9 cellular contexts compared by ENCODE assay signal in genomic region chr12:124506832-124507153, GRCh38.
DNase-seq lines count a peak whose midpoint lies in the region; ATAC-seq, FAIRE-seq and TF ChIP-seq lines count a peak whose summit lies in the region.
"Had no signal": no experiment of that assay in that cellular context is flagged by ENCODE, and none has a peak within 500 bp of the region (broad histone marks: within the 10 kb centered on the region; RNA-seq: fewer than 3 reads in every experiment).

No MANE protein-coding gene starts in this region.

- intact Hi-C loops in right lobe of liver (cut with DNase I) (no loop called here), spleen (cut with DNase I; ENCODE audit: low total_unique reads) (no loop called here)

- H3K27me3 ChIP-seq in adipocyte (replicated peaks; ENCODE audit: control insufficient read depth, insufficient read depth, low read length) (no peaks in the 10 kb centered on the region), right lobe of liver (no peaks in the 10 kb centered on the region), spleen (replicated peaks in 1 of 7) (no peaks in the 10 kb centered on the region)

- H3K36me3 ChIP-seq in adipocyte (ENCODE audit: control insufficient read depth, insufficient read depth, low read length, severe bottlenecking) (no peaks in the 10 kb centered on the region), right lobe of liver (no peaks in the 10 kb centered on the region), spleen (peaks cover 0 to 8% (median 0%) of the 10 kb centered on the region in 6 donors)

- H3K27ac ChIP-seq in right lobe of liver (peak overlapping the region in 2 of 3 donors; percentile 37 to 51), spleen (peak overlapping the region in 7 of 8 donors; percentile 26 to 84 (median 74))

- no peak for TF ChIP-seq POLR2A in right lobe of liver (IDR thresholded peaks at IDR 0.05)
- TF ChIP-seq POLR2A in spleen (IDR thresholded peaks at IDR 0.05), result no peak

- H3K9me3 ChIP-seq in adipocyte (ENCODE audit: control insufficient read depth, low read length), result no peaks in the 10 kb centered on the region
- no peaks in the 10 kb centered on the region for H3K9me3 ChIP-seq in right lobe of liver
- no peaks in the 10 kb centered on the region for H3K9me3 ChIP-seq in spleen

- H3K4me3 ChIP-seq in GM12875 (ENCODE audit: low read depth, low read length) (peak overlapping the region; percentile 5), adipocyte (ENCODE audit: low read length) (no peak overlapping the region), right lobe of liver (no peak overlapping the region), spleen (peak overlapping the region in 2 of 8 donors; percentile 9 to 43)

- WGBS in right lobe of liver (ENCODE audit: insufficient coverage, low coverage, low lambda C conversion rate, missing lambda C conversion rate), result 43% methylated on average over 5 of the region's 8 CpGs
- 39 to 55% (median 39%) methylated on average over 7 to 8 of the region's 8 CpGs for WGBS in spleen, 5 donors

- DNase-seq in adipocyte (ENCODE audit: low read depth) (no peak), right lobe of liver (no peak), spleen (no peak), NCI-H526 (lab: John Stamatoyannopoulos, UW) (no peak), NCI-H2196 (lab: John Stamatoyannopoulos, UW; ENCODE audit: unreplicated experiment) (no peak), GM19239 (ENCODE audit: insufficient read length, low spot score) (no peak), glomerular visceral epithelial cell (ENCODE audit: extremely low spot score) (no peak)
- DNase-seq: GOT3 had no signal

- TF ChIP-seq CTCF in GM12875 (IDR thresholded peaks at IDR 0.05; ENCODE audit: borderline replicate concordance, insufficient read depth, low read depth, low read length), result no peak
- TF ChIP-seq CTCF in right lobe of liver (IDR thresholded peaks at IDR 0.05), result no peak
- TF ChIP-seq CTCF in spleen (IDR thresholded peaks at IDR 0.05 in 8 of 11, conservative IDR thresholded peaks at IDR 0.05 in 3 of 11), result no peak

- H3K9ac ChIP-seq in adipocyte (ENCODE audit: low read length), result peak overlapping the region; percentile 40

- no peak for FAIRE-seq in GM19239 (lab: Jason Lieb, UNC)

- no peak for ATAC-seq in right lobe of liver

- peaks cover 38% of the 10 kb centered on the region for H3K4me1 ChIP-seq in adipocyte (ENCODE audit: control insufficient read depth, insufficient read depth, low read length)
- peaks cover 0 to 9% (median 2%) of the 10 kb centered on the region in 4 donors for H3K4me1 ChIP-seq in right lobe of liver
- peaks cover 30 to 93% (median 70%) of the 10 kb centered on the region in 6 donors for H3K4me1 ChIP-seq in spleen
